Comparison of ENCODE assay signal across 1 cellular context in genomic region chrX:136598631-136599030, GRCh38.
TF ChIP-seq lines count a peak whose summit lies in the region.

No MANE protein-coding gene starts in this region.

TF ChIP-seq in GM23338, 12 proteins besides CTCF, POLR2A, EP300 and RAD21:
- TF ChIP-seq NANOG (IDR thresholded peaks at IDR 0.05; ENCODE audit: borderline replicate concordance) (no peak), EZH2 (IDR thresholded peaks at IDR 0.05; ENCODE audit: low read depth, unreplicated experiment) (no peak), JUNB (IDR thresholded peaks at IDR 0.05; ENCODE audit: unreplicated experiment) (no peak), EZH2phosphoT487 (IDR thresholded peaks at IDR 0.05; ENCODE audit: unreplicated experiment) (no peak), ZNF331 (CRISPR knock-in tag; IDR thresholded peaks at IDR 0.05; ENCODE audit: low read depth) (no peak), REST (IDR thresholded peaks at IDR 0.05; ENCODE audit: unreplicated experiment) (no peak), STAT1 (IDR thresholded peaks at IDR 0.05; ENCODE audit: unreplicated experiment) (no peak), ZNF114 (CRISPR knock-in tag; IDR thresholded peaks at IDR 0.05) (no peak), CREB1 (CRISPR knock-in tag; IDR thresholded peaks at IDR 0.05; ENCODE audit: low read depth) (no peak)
